Comparison of ENCODE assay signal across 26 cellular contexts in the genomic region with DNA sequence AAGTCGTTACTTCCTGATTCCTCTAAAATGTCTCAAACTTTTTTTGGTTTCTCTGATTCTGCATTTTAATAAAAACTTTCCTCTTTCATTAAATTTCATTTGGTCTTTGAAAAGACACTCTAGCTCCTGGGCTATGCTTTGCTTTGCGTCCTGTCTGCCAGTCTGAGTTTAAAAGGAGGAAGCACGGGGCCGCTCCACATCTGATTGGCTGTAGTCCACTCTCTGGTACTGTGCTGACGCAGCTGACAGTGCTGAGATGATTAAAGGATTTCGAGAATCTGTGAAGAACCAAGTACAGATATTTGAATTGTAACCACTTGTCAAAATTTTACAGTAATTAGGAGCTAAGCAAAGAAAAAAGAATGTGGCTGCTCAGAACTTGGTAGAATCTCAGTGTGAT.
DNase-seq lines count a peak whose midpoint lies in the region; ATAC-seq and TF ChIP-seq lines count a peak whose summit lies in the region.
"Had no signal": no experiment of that assay in that cellular context is flagged by ENCODE, and none has a peak within 500 bp of the region (broad histone marks: within the 10 kb centered on the region; RNA-seq: fewer than 3 reads in every experiment).

No MANE protein-coding gene starts in this region.

- no peaks in the 10 kb centered on the region for H3K9me3 ChIP-seq in naive thymus-derived CD4-positive, alpha-beta T cell (ENCODE audit: control insufficient read depth in 2 of 3, low read length in 3 of 3)
- H3K9me3 ChIP-seq: ovary had no signal

- POLR2A ChIA-PET in naive thymus-derived CD4-positive, alpha-beta T cell (lab: Charles Lee) = interaction anchor here (0.6 kb wide), 1 partner anchor 23 kb away, joined by 3 read pairs; no protein-coding TSS in a partner anchor

- intact Hi-C loops in posterior vena cava (cut with DNase I) = no loop called here
- intact Hi-C loops in naive thymus-derived CD4-positive, alpha-beta T cell (cut with micrococcal nuclease) = no loop called here

- CTCF ChIA-PET in naive thymus-derived CD4-positive, alpha-beta T cell (lab: Charles Lee) = no interaction called here

- H3K36me3 ChIP-seq in naive thymus-derived CD4-positive, alpha-beta T cell (ENCODE audit: control insufficient read depth in 2 of 3, insufficient read depth in 3 of 3, low read length in 3 of 3) = no peaks in the 10 kb centered on the region
- H3K36me3 ChIP-seq: BLaER1, ovary had no signal

- H3K27ac Mint-ChIP-seq in naive thymus-derived CD4-positive, alpha-beta T cell = no peak overlapping the region
- H3K27ac Mint-ChIP-seq: activated B cell treated with CpG ODN at 0.5 μM for 24 hours; activated CD4-positive, alpha-beta T cell treated with anti-CD3 and anti-CD28 coated beads, Interleukin-2, amount 10 ng/mL, durations not matched to agents 7 days and 5 days; activated naive CD8-positive, alpha-beta T cell treated with anti-CD3 and anti-CD28 coated beads for 36 hours; activated T-cell treated with anti-CD3 and anti-CD28 coated beads, Interleukin-2, amount 50 U/mL, for 24 hours; nephron progenitor cell; stimulated activated effector memory CD8-positive, alpha-beta T cell treated with anti-CD3 and anti-CD28 coated beads, Interleukin-12 subunit alpha, Interleukin-12 subunit beta, amount 100 ng/mL, for 72 hours had no signal

- H3K27me3 Mint-ChIP-seq in naive thymus-derived CD4-positive, alpha-beta T cell = no peaks in the 10 kb centered on the region
- H3K27me3 Mint-ChIP-seq: activated B cell treated with CpG ODN at 0.5 μM for 24 hours; activated CD4-positive, alpha-beta T cell treated with anti-CD3 and anti-CD28 coated beads, Interleukin-2, amount 10 ng/mL, durations not matched to agents 7 days and 5 days; activated naive CD8-positive, alpha-beta T cell treated with anti-CD3 and anti-CD28 coated beads for 36 hours; activated T-cell treated with anti-CD3 and anti-CD28 coated beads, Interleukin-2, amount 50 U/mL, for 24 hours had no signal

- H3K4me1 ChIP-seq in foreskin keratinocyte = no peaks in the 10 kb centered on the region
- no peaks in the 10 kb centered on the region for H3K4me1 ChIP-seq in naive thymus-derived CD4-positive, alpha-beta T cell (ENCODE audit: control insufficient read depth in 2 of 2, insufficient read depth in 2 of 2, low read length in 2 of 2)
- H3K4me1 ChIP-seq: BLaER1 had no signal

- H3K4me3 ChIP-seq in naive thymus-derived CD4-positive, alpha-beta T cell (ENCODE audit: low read length) = no peak overlapping the region
- H3K4me3 ChIP-seq: BLaER1, ovary had no signal

- no peak for TF ChIP-seq CTCF in foreskin keratinocyte (conservative IDR thresholded peaks at IDR 0.05)

- H3K9me3 Mint-ChIP-seq in naive thymus-derived CD4-positive, alpha-beta T cell = peaks cover 0 to 13% (median 2%) of the 10 kb centered on the region in 11 donors

- DNase-seq in HT-29 (ENCODE audit: low spot score) = peak; percentile 34
- DNase-seq in NCI-H2227 treated with DMSO at 0.1 percent for 48 hours (lab: John Stamatoyannopoulos, UW) = peak; percentile 10
- DNase-seq in RPMI8226 = peak; percentile 20
- peak in 1 of 2 donors; percentile 11 for DNase-seq in foreskin keratinocyte
- no peak for DNase-seq in posterior vena cava (ENCODE audit: low spot score)
- no peak for DNase-seq in effector CD8-positive, alpha-beta T cell (lab: John Stamatoyannopoulos, UW)
- DNase-seq in naive thymus-derived CD4-positive, alpha-beta T cell = no peak
- DNase-seq: activated B cell treated with CpG ODN at 0.5 μM for 24 hours; activated CD4-positive, alpha-beta T cell treated with anti-CD3 and anti-CD28 coated beads, Interleukin-2, amount 10 ng/mL, durations not matched to agents 7 days and 5 days; activated effector memory CD4-positive, alpha-beta T cell treated with anti-CD3 and anti-CD28 coated beads, Interleukin-2, amount 50 U/mL, for 16 hours; activated naive CD8-positive, alpha-beta T cell treated with anti-CD3 and anti-CD28 coated beads for 36 hours; activated T-cell treated with anti-CD3 and anti-CD28 coated beads, Interleukin-2, amount 50 U/mL, for 24 hours; anterior cingulate cortex; effector CD4-positive, alpha-beta T cell; hypothalamus; NCI-H187 treated with DMSO at 0.1 percent for 48 hours; NCI-H2171 treated with DMSO at 0.1 percent for 48 hours; NCI-H524; nephron progenitor cell; ovary; SW 1271 had no signal

- no peaks in the 10 kb centered on the region for H3K36me3 Mint-ChIP-seq in naive thymus-derived CD4-positive, alpha-beta T cell
- H3K36me3 Mint-ChIP-seq: activated naive CD8-positive, alpha-beta T cell treated with anti-CD3 and anti-CD28 coated beads for 36 hours; stimulated activated effector memory CD8-positive, alpha-beta T cell treated with anti-CD3 and anti-CD28 coated beads, Interleukin-12 subunit alpha, Interleukin-12 subunit beta, amount 100 ng/mL, for 72 hours had no signal

- ATAC-seq in foreskin keratinocyte = peak; percentile 58
- ATAC-seq in naive thymus-derived CD4-positive, alpha-beta T cell = no peak
- ATAC-seq: HepG2; Right ventricle myocardium inferior; stimulated activated effector memory CD8-positive, alpha-beta T cell treated with anti-CD3 and anti-CD28 coated beads, Interleukin-12 subunit alpha, Interleukin-12 subunit beta, amount 100 ng/mL, for 72 hours had no signal

- no peaks in the 10 kb centered on the region for H3K27me3 ChIP-seq in foreskin keratinocyte
- no peaks in the 10 kb centered on the region for H3K27me3 ChIP-seq in naive thymus-derived CD4-positive, alpha-beta T cell (ENCODE audit: control insufficient read depth in 2 of 2, insufficient read depth in 2 of 2, low read length in 2 of 2)
- H3K27me3 ChIP-seq: BLaER1, ovary had no signal

- H3K4me1 Mint-ChIP-seq in naive thymus-derived CD4-positive, alpha-beta T cell = no peaks in the 10 kb centered on the region
- H3K4me1 Mint-ChIP-seq: activated B cell treated with CpG ODN at 0.5 μM for 24 hours; activated CD4-positive, alpha-beta T cell treated with anti-CD3 and anti-CD28 coated beads, Interleukin-2, amount 10 ng/mL, durations not matched to agents 7 days and 5 days; activated naive CD8-positive, alpha-beta T cell treated with anti-CD3 and anti-CD28 coated beads for 36 hours; nephron progenitor cell; stimulated activated effector memory CD8-positive, alpha-beta T cell treated with anti-CD3 and anti-CD28 coated beads, Interleukin-12 subunit alpha, Interleukin-12 subunit beta, amount 100 ng/mL, for 72 hours had no signal

- no peak overlapping the region for H3K27ac ChIP-seq in foreskin keratinocyte
- H3K27ac ChIP-seq in naive thymus-derived CD4-positive, alpha-beta T cell (ENCODE audit: low read depth, low read length) = no peak overlapping the region
- H3K27ac ChIP-seq: BLaER1, epithelial cell of prostate, ovary had no signal

- H3K4me3 Mint-ChIP-seq in naive thymus-derived CD4-positive, alpha-beta T cell = no peak overlapping the region
- H3K4me3 Mint-ChIP-seq: activated B cell treated with CpG ODN at 0.5 μM for 24 hours; activated CD4-positive, alpha-beta T cell treated with anti-CD3 and anti-CD28 coated beads, Interleukin-2, amount 10 ng/mL, durations not matched to agents 7 days and 5 days; activated naive CD8-positive, alpha-beta T cell treated with anti-CD3 and anti-CD28 coated beads for 36 hours; activated T-cell treated with anti-CD3 and anti-CD28 coated beads, Interleukin-2, amount 50 U/mL, for 24 hours; nephron progenitor cell; stimulated activated effector memory CD8-positive, alpha-beta T cell treated with anti-CD3 and anti-CD28 coated beads, Interleukin-12 subunit alpha, Interleukin-12 subunit beta, amount 100 ng/mL, for 72 hours had no signal

Comparison
In these comparisons a context has a peak if more than half of its experiments do, and no peak if none do; other contexts are left out.
1. DNase-seq: peak in HT-29 (single experiment), NCI-H2227 treated with DMSO at 0.1 percent for 48 hours (single experiment) and RPMI8226 (single experiment); none in posterior vena cava (single experiment), effector CD8-positive, alpha-beta T cell (single experiment) and naive thymus-derived CD4-positive, alpha-beta T cell (0 of 9).